ENCODE assay signal across 1 cellular context in the genomic region with DNA sequence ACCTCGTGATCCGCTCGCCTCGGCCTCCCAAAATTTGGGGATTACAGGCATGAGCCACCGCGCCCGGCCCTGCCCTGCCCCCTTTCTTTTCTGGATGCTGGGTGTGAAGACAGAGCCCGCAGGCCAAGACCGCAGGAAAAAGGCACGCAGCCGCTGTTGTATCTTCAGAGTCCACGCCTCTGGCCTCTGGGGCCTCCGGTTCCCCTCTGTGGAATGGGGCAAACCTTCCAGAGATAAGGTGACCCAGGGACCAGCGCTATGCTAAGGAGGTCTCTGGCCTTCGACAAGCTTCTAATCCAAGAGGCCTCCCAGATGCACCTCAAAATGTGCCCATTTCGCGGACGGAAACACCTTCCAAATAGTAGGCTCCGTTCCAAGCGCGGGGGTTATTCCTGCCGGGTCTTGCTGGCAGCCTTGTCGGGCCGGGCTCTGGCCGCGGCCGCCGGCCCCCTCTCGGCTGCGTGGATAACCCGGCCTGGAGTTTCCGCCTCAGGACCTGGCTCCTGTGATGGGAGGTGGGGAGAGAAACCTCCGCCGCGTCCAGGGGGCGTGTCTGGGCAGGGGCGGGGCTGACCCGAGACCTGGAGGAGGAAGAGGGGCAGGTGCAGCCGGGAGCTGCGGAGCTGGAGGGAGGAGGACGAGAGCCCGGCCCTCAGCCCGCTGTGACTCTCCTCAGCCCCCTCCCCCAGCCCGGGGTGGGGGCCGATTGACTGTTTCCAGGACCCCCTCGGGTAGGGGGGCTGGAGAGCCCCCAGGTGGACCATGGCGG.
TF ChIP-seq lines count a peak whose summit lies in the region.

No MANE protein-coding gene starts in this region.

TF ChIP-seq in GM23338, 12 proteins besides CTCF, POLR2A, EP300 and RAD21 (continued from another document):
- TF ChIP-seq ZNF114 (CRISPR knock-in tag; IDR thresholded peaks at IDR 0.05): no peak; the same call in 1 of the 2 replicates
- TF ChIP-seq, protein P1, sequence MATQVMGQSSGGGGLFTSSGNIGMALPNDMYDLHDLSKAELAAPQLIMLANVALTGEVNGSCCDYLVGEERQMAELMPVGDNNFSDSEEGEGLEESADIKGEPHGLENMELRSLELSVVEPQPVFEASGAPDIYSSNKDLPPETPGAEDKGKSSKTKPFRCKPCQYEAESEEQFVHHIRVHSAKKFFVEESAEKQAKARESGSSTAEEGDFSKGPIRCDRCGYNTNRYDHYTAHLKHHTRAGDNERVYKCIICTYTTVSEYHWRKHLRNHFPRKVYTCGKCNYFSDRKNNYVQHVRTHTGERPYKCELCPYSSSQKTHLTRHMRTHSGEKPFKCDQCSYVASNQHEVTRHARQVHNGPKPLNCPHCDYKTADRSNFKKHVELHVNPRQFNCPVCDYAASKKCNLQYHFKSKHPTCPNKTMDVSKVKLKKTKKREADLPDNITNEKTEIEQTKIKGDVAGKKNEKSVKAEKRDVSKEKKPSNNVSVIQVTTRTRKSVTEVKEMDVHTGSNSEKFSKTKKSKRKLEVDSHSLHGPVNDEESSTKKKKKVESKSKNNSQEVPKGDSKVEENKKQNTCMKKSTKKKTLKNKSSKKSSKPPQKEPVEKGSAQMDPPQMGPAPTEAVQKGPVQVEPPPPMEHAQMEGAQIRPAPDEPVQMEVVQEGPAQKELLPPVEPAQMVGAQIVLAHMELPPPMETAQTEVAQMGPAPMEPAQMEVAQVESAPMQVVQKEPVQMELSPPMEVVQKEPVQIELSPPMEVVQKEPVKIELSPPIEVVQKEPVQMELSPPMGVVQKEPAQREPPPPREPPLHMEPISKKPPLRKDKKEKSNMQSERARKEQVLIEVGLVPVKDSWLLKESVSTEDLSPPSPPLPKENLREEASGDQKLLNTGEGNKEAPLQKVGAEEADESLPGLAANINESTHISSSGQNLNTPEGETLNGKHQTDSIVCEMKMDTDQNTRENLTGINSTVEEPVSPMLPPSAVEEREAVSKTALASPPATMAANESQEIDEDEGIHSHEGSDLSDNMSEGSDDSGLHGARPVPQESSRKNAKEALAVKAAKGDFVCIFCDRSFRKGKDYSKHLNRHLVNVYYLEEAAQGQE (IDR thresholded peaks at IDR 0.05; ENCODE audit: unreplicated experiment): peak; percentile 31
- no peak for TF ChIP-seq EZH2phosphoT487 (IDR thresholded peaks at IDR 0.05; ENCODE audit: unreplicated experiment)
- TF ChIP-seq EZH2 (IDR thresholded peaks at IDR 0.05; ENCODE audit: low read depth, unreplicated experiment): no peak
